8 cellular contexts compared by ENCODE assay signal in the genomic region with DNA sequence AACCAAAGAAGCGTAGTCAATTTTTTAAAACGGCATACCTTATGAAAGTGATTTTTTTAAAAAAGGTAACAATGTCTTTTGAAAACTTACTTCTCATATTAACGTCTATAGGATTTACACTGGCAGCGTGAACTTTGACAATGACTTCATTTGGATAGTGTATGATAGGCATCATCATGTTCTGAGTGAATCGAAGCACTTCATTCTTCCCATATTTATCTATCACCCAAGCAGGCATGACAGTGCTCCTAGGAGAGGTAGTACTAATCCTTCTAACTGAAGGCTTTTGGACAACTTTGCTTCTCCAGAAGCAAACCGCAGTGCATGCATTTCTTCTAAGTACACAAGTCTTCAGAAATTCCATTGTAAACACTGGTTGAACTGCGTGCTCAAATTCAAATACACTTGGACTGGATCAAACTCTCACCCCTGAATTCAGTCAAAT. TPM values are rescaled to one million over a fixed set of nuclear protein-coding genes. Genes with fewer than 3 reads are reported as not detected.
DNase-seq lines count a peak whose midpoint lies in the region; ATAC-seq, FAIRE-seq and TF ChIP-seq lines count a peak whose summit lies in the region.

No MANE protein-coding gene starts in this region.

- POLR2A ChIA-PET in activated B cell treated with CpG ODN at 0.5 μM for 24 hours (lab: Charles Lee) = interaction anchor here (0.5 to 3.5 kb wide), 18 partner anchors 9 to 348 kb away, joined by 3 to 57 read pairs (median 4); no protein-coding TSS in a partner anchor

- peaks cover 40% of the 10 kb centered on the region for H3K79me2 ChIP-seq in hepatocyte

- peak overlapping the region; percentile 93 for H3K4me3 Mint-ChIP-seq in activated B cell treated with CpG ODN at 0.5 μM for 24 hours

- H3K4me3 ChIP-seq in hepatocyte (peak overlapping the region; percentile 66), skin epidermis (peak overlapping the region; percentile 51 to 93 (median 77))

- H3K9me2 ChIP-seq in hepatocyte (replicated peaks; ENCODE audit: insufficient read depth) = no peaks in the 10 kb centered on the region

- H3K4me1 Mint-ChIP-seq in activated B cell treated with CpG ODN at 0.5 μM for 24 hours = peaks cover 67% of the 10 kb centered on the region

- H3K4me1 ChIP-seq in hepatocyte (ENCODE audit: insufficient read depth) = peaks cover 4% of the 10 kb centered on the region

- no peak for FAIRE-seq in urothelium cell line (lab: Jason Lieb, UNC)

- H3K27ac ChIP-seq in hepatocyte (peak overlapping the region; percentile 91), skin epidermis (peak overlapping the region in 20 of 21 experiments; percentile 53 to 93 (median 82))

- peak; percentile 8 for ATAC-seq in HG03045 (IDR thresholded peaks at IDR 0.05; ENCODE audit: unreplicated experiment)
- ATAC-seq in activated B cell treated with CpG ODN at 0.5 μM for 24 hours (ENCODE audit: low read depth) = peak; percentile 7

- peak overlapping the region; percentile 86 for H2AFZ ChIP-seq in hepatocyte

- CTCF ChIA-PET in activated B cell treated with CpG ODN at 0.5 μM for 24 hours (lab: Charles Lee) = interaction anchor here (0.5 to 2.7 kb wide), 5 partner anchors 20 to 351 kb away, joined by 3 to 10 read pairs (median 4); no protein-coding TSS in a partner anchor

- DNase-seq in NCI-H1694 treated with DMSO at 0.1 percent for 48 hours (lab: John Stamatoyannopoulos, UW) = peak; percentile 12
- no peak for DNase-seq in NCI-H1694 (lab: John Stamatoyannopoulos, UW)
- DNase-seq in activated B cell treated with CpG ODN at 0.5 μM for 24 hours = no peak
- peak; percentile 17 for DNase-seq in hepatocyte (ENCODE audit: low spot score)
- no peak for DNase-seq in RPMI8226
- DNase-seq in urothelium cell line (ENCODE audit: low spot score) = no peak

- H3K27me3 Mint-ChIP-seq in activated B cell treated with CpG ODN at 0.5 μM for 24 hours = no peaks in the 10 kb centered on the region

- WGBS in hepatocyte (ENCODE audit: low lambda C conversion rate, missing lambda C conversion rate) = 41% methylated on average over 7 of the region's 7 CpGs

- H3K9me3 ChIP-seq in hepatocyte (ENCODE audit: low read depth) = no peaks in the 10 kb centered on the region

- H3K9me3 Mint-ChIP-seq in activated B cell treated with CpG ODN at 0.5 μM for 24 hours = no peaks in the 10 kb centered on the region

- TF ChIP-seq CTCF in activated B cell treated with CpG ODN at 0.5 μM for 24 hours (IDR thresholded peaks at IDR 0.05) (no peak), hepatocyte (IDR thresholded peaks at IDR 0.05; ENCODE audit: poor library complexity) (no peak)

- H3K36me3 ChIP-seq in hepatocyte (replicated peaks; ENCODE audit: insufficient read depth, low read depth) = no peaks in the 10 kb centered on the region

- H3K36me3 Mint-ChIP-seq in activated B cell treated with CpG ODN at 0.5 μM for 24 hours (ENCODE audit: low read depth) = peaks cover 24% of the 10 kb centered on the region

- H3K27me3 ChIP-seq in hepatocyte = no peaks in the 10 kb centered on the region

- no peaks in the 10 kb centered on the region for H4K20me1 ChIP-seq in hepatocyte (ENCODE audit: insufficient read depth, poor library complexity, severe bottlenecking)

- H3K27ac Mint-ChIP-seq in activated B cell treated with CpG ODN at 0.5 μM for 24 hours = peak overlapping the region; percentile 96

- intact Hi-C loops in activated B cell treated with CpG ODN at 0.5 μM for 24 hours (cut with micrococcal nuclease) = loop anchor here (1.0 to 2.0 kb wide), 9 partner anchors 9 to 344 kb away; partner anchors contain the start of gene ATG5

- H3K4me2 ChIP-seq in hepatocyte = peak overlapping the region; percentile 88

RNA-seq across cellular contexts. Expression of gene RTN4IP1, which starts 0.6 kb away (rescaled TPM):
- 9.9 and 11.2 TPM in 2 replicates for total RNA-seq in activated B cell treated with CpG ODN at 0.5 μM for 24 hours
- 4.9 and 8.5 TPM in 2 replicates for total RNA-seq in hepatocyte
- 6.0 and 6.2 TPM in 2 replicates for polyA plus RNA-seq in hepatocyte

RNA-seq across cellular contexts. Expression of gene QRSL1, which starts 0.7 kb away (rescaled TPM):
- total RNA-seq in activated B cell treated with CpG ODN at 0.5 μM for 24 hours (28.4 and 31.1 TPM in 2 replicates), hepatocyte (13.6 and 16.1 TPM in 2 replicates)
- polyA plus RNA-seq in hepatocyte = 9.9 and 11.4 TPM in 2 replicates

Comparison
In these comparisons a context has a peak if more than half of its experiments do, and no peak if none do; other contexts are left out.
1. DNase-seq: peak in NCI-H1694 treated with DMSO at 0.1 percent for 48 hours (single experiment) and hepatocyte (single experiment); none in NCI-H1694 (single experiment), activated B cell treated with CpG ODN at 0.5 μM for 24 hours (single experiment), RPMI8226 (single experiment) and urothelium cell line (single experiment).